ENCODE assay signal across 8 cellular contexts in genomic region chr2:177758591-177759371, GRCh38.
DNase-seq lines count a peak whose midpoint lies in the region; ATAC-seq and TF ChIP-seq lines count a peak whose summit lies in the region.

No MANE protein-coding gene starts in this region.

- H3K9me3 ChIP-seq in Karpas-422 (ENCODE audit: low read length), result no peaks in the 10 kb centered on the region
- no peaks in the 10 kb centered on the region for H3K9me3 ChIP-seq in right cardiac atrium (ENCODE audit: control insufficient read depth, low read length)
- H3K9me3 ChIP-seq in skeletal muscle satellite cell (replicated peaks; ENCODE audit: low read length), result no peaks in the 10 kb centered on the region

- DNase-seq in Calu3, result peak; percentile 36
- DNase-seq in Karpas-422, result peak; percentile 55
- peak; percentile 35 for DNase-seq in UCSD-AML1 (lab: John Stamatoyannopoulos, UW; ENCODE audit: unreplicated experiment)
- peak in 2 of 3 donors; percentile 44 to 60 for DNase-seq in right cardiac atrium
- DNase-seq in LoVo (ENCODE audit: low spot score), result no peak
- DNase-seq in activated T-cell treated with anti-CD3 and anti-CD28 coated beads for 4 hours, result no peak
- DNase-seq in central memory CD4-positive, alpha-beta T cell, result no peak

- H3K27me3 ChIP-seq in Karpas-422 (ENCODE audit: low read length) (no peaks in the 10 kb centered on the region), right cardiac atrium (ENCODE audit: control insufficient read depth, insufficient read depth) (no peaks in the 10 kb centered on the region), skeletal muscle satellite cell (ENCODE audit: control insufficient read depth, insufficient read depth, low read length) (peaks cover 5% of the 10 kb centered on the region)

- no peaks in the 10 kb centered on the region for H4K20me1 ChIP-seq in Karpas-422 (ENCODE audit: insufficient read depth, low read depth, low read length)

- H3K4me1 ChIP-seq in Karpas-422 (ENCODE audit: low read length), result peaks cover 8% of the 10 kb centered on the region
- no peaks in the 10 kb centered on the region for H3K4me1 ChIP-seq in right cardiac atrium (ENCODE audit: control insufficient read depth, insufficient read depth, low read length)
- H3K4me1 ChIP-seq in skeletal muscle satellite cell (ENCODE audit: control insufficient read depth, insufficient read depth, low read length), result peaks cover 10% of the 10 kb centered on the region

- peak; percentile 19 for TF ChIP-seq CTCF in Calu3 (IDR thresholded peaks at IDR 0.05; ENCODE audit: unreplicated experiment)

- 29% methylated on average over 11 of the region's 11 CpGs for WGBS in right cardiac atrium

- ATAC-seq in right cardiac atrium, result peak in 1 of 2 donors; percentile 32

- no peaks in the 10 kb centered on the region for H3K9me3 Mint-ChIP-seq in Calu3 (ENCODE audit: low read depth, unreplicated experiment)

- H3K36me3 ChIP-seq in Karpas-422 (ENCODE audit: insufficient read depth, low read length) (no peaks in the 10 kb centered on the region), skeletal muscle satellite cell (ENCODE audit: insufficient read depth, low read length) (no peaks in the 10 kb centered on the region)

- no peaks in the 10 kb centered on the region for H3K9me2 ChIP-seq in Karpas-422 (replicated peaks; ENCODE audit: insufficient read depth, low read length)

- peaks cover 18% of the 10 kb centered on the region for H3K27me3 Mint-ChIP-seq in Calu3 (ENCODE audit: unreplicated experiment)

- no peak overlapping the region for H3K4me3 Mint-ChIP-seq in Calu3 (ENCODE audit: low read depth, unreplicated experiment)

- H3K4me2 ChIP-seq in Karpas-422 (ENCODE audit: low read depth, low read length, poor library complexity, severe bottlenecking) (no peak overlapping the region), skeletal muscle satellite cell (ENCODE audit: low read length) (peak overlapping the region; percentile 57)

- H3K27ac ChIP-seq in Karpas-422 (ENCODE audit: low read length) (no peak overlapping the region), right cardiac atrium (ENCODE audit: low read length) (no peak overlapping the region)

- no peak overlapping the region for H3K4me3 ChIP-seq in Karpas-422 (ENCODE audit: low read length)
- no peak overlapping the region for H3K4me3 ChIP-seq in right cardiac atrium (ENCODE audit: low read length)
- H3K4me3 ChIP-seq in skeletal muscle satellite cell (ENCODE audit: low read length), result no peak overlapping the region

- no peaks in the 10 kb centered on the region for H3K79me2 ChIP-seq in Karpas-422 (ENCODE audit: low read length)

- no peak overlapping the region for H2AFZ ChIP-seq in Karpas-422 (ENCODE audit: low read length)

- no TSS peak for BruUV-seq in Calu3 (replicated peaks; lab: Mats Ljungman, UMichigan)

- H3K9ac ChIP-seq in Karpas-422 (ENCODE audit: low read length), result no peak overlapping the region
- H3K9ac ChIP-seq in skeletal muscle satellite cell (ENCODE audit: low read depth, low read length), result peak overlapping the region; percentile 11

- peaks cover 8% of the 10 kb centered on the region for H3K4me1 Mint-ChIP-seq in Calu3 (ENCODE audit: low read depth, unreplicated experiment)

- no peaks in the 10 kb centered on the region for H3K36me3 Mint-ChIP-seq in Calu3 (ENCODE audit: insufficient read depth, unreplicated experiment)

- H3K27ac Mint-ChIP-seq in Calu3 (ENCODE audit: unreplicated experiment), result no peak overlapping the region

- CTCF ChIA-PET in Calu3 (lab: Charles Lee), result interaction anchor here (1.0 kb wide), 1 partner anchor 18 kb away, joined by 3 read pairs; no protein-coding TSS in a partner anchor

- intact Hi-C loops in Calu3 (cut with micrococcal nuclease; ENCODE audit: unreplicated experiment), result loop anchor here (10.0 kb wide), 2 partner anchors 424 to 594 kb away; no protein-coding TSS in a partner anchor
- intact Hi-C loops in right cardiac atrium (cut with DNase I), result loop anchor here in 3 of 4 donors (10.0 kb wide), 2 partner anchors 424 to 594 kb away; no protein-coding TSS in a partner anchor

Comparison
In these comparisons a context has a peak if more than half of its experiments do, and no peak if none do; other contexts are left out.
1. DNase-seq: peak in Calu3 (single experiment), Karpas-422 (single experiment), UCSD-AML1 (single experiment) and right cardiac atrium (2 of 3); none in LoVo (single experiment), activated T-cell treated with anti-CD3 and anti-CD28 coated beads for 4 hours (single experiment) and central memory CD4-positive, alpha-beta T cell (single experiment).